In genomic region chr3:11422291-11422690, GRCh38 we compare ENCODE assay signal across 21 cellular contexts.
A peak's percentile ranks its signal among the peaks of the same experiment; 100 is the strongest.
DNase-seq lines count a peak whose midpoint lies in the region; ATAC-seq and TF ChIP-seq lines count a peak whose summit lies in the region.
"Had no signal": no experiment of that assay in that cellular context is flagged by ENCODE, and none has a peak within 500 bp of the region (broad histone marks: within the 10 kb centered on the region; RNA-seq: fewer than 3 reads in every experiment).

No MANE protein-coding gene starts in this region.

- H3K4me1 ChIP-seq in A673 (ENCODE audit: insufficient read depth, low read length, poor library complexity, severe bottlenecking): peaks cover 6% of the 10 kb centered on the region
- H3K4me1 ChIP-seq: BE2C; BLaER1 treated with 17β-estradiol and CSF1 and Interleukin-3, amounts not matched to agents 10 nM and 100 nM had no signal

- H3K9me3 ChIP-seq in A673 (ENCODE audit: low read depth, low read length, poor library complexity, severe bottlenecking): no peaks in the 10 kb centered on the region
- H3K9me3 ChIP-seq: BE2C had no signal

- no peak overlapping the region for H3K4me3 ChIP-seq in A673 (ENCODE audit: low read depth, low read length, poor library complexity, severe bottlenecking)
- H3K4me3 ChIP-seq: BLaER1 treated with 17β-estradiol and CSF1 and Interleukin-3, amounts not matched to agents 10 nM and 100 nM; GM23248 had no signal

- no peak overlapping the region for H3K4me3 Mint-ChIP-seq in activated CD8-positive, alpha-beta T cell treated with anti-CD3 and anti-CD28 coated beads, Interleukin-2, amount 10 ng/mL, durations not matched to agents 7 days and 5 days
- no peak overlapping the region for H3K4me3 Mint-ChIP-seq in activated CD8-positive, alpha-beta T cell treated with anti-CD3 and anti-CD28 coated beads for 36 hours
- no peak overlapping the region for H3K4me3 Mint-ChIP-seq in neural crest cell
- H3K4me3 Mint-ChIP-seq: CD14-positive monocyte; CD4-positive, alpha-beta T cell; CD8-positive, alpha-beta memory T cell had no signal

- peaks cover 14% of the 10 kb centered on the region for H3K36me3 Mint-ChIP-seq in activated CD8-positive, alpha-beta T cell treated with anti-CD3 and anti-CD28 coated beads, Interleukin-2, amount 10 ng/mL, durations not matched to agents 7 days and 5 days (ENCODE audit: low read depth)
- peaks cover 18% of the 10 kb centered on the region for H3K36me3 Mint-ChIP-seq in activated CD8-positive, alpha-beta T cell treated with anti-CD3 and anti-CD28 coated beads for 36 hours (ENCODE audit: low read depth)
- peaks cover 3% of the 10 kb centered on the region for H3K36me3 Mint-ChIP-seq in neural crest cell (ENCODE audit: low read depth)

- CTCF ChIA-PET in activated CD8-positive, alpha-beta T cell treated with anti-CD3 and anti-CD28 coated beads, Interleukin-2, amount 10 ng/mL, durations not matched to agents 7 days and 5 days (lab: Charles Lee): no interaction called here
- CTCF ChIA-PET in activated CD8-positive, alpha-beta T cell treated with anti-CD3 and anti-CD28 coated beads for 36 hours (lab: Charles Lee): no interaction called here
- CTCF ChIA-PET in A673 (lab: Charles Lee): no interaction called here

- H3K4me1 Mint-ChIP-seq in activated CD8-positive, alpha-beta T cell treated with anti-CD3 and anti-CD28 coated beads, Interleukin-2, amount 10 ng/mL, durations not matched to agents 7 days and 5 days (ENCODE audit: low read depth): no peaks in the 10 kb centered on the region
- peaks cover 4% of the 10 kb centered on the region for H3K4me1 Mint-ChIP-seq in activated CD8-positive, alpha-beta T cell treated with anti-CD3 and anti-CD28 coated beads for 36 hours (ENCODE audit: low read depth)
- peaks cover 29% of the 10 kb centered on the region for H3K4me1 Mint-ChIP-seq in neural crest cell

- intact Hi-C loops in activated CD8-positive, alpha-beta T cell treated with anti-CD3 and anti-CD28 coated beads for 36 hours (cut with micrococcal nuclease): no loop called here
- intact Hi-C loops in A673 (cut with micrococcal nuclease; ENCODE audit: unreplicated experiment): no loop called here

- TF ChIP-seq CTCF in activated CD8-positive, alpha-beta T cell treated with anti-CD3 and anti-CD28 coated beads for 36 hours (IDR thresholded peaks at IDR 0.05): no peak
- TF ChIP-seq CTCF in neural crest cell (conservative IDR thresholded peaks at IDR 0.05): no peak
- TF ChIP-seq CTCF in A673 (conservative IDR thresholded peaks at IDR 0.05; ENCODE audit: low read depth, low read length): no peak

- no peak for ATAC-seq in activated CD8-positive, alpha-beta T cell treated with anti-CD3 and anti-CD28 coated beads, Interleukin-2, amount 10 ng/mL, durations not matched to agents 7 days and 5 days
- no peak for ATAC-seq in activated CD8-positive, alpha-beta T cell treated with anti-CD3 and anti-CD28 coated beads for 36 hours

- no peaks in the 10 kb centered on the region for H3K27me3 Mint-ChIP-seq in activated CD8-positive, alpha-beta T cell treated with anti-CD3 and anti-CD28 coated beads, Interleukin-2, amount 10 ng/mL, durations not matched to agents 7 days and 5 days (ENCODE audit: low read depth)
- H3K27me3 Mint-ChIP-seq in activated CD8-positive, alpha-beta T cell treated with anti-CD3 and anti-CD28 coated beads for 36 hours: no peaks in the 10 kb centered on the region
- H3K27me3 Mint-ChIP-seq in neural crest cell (ENCODE audit: low read depth): no peaks in the 10 kb centered on the region
- H3K27me3 Mint-ChIP-seq: CD4-positive, alpha-beta T cell; CD8-positive, alpha-beta memory T cell had no signal

- H3K27me3 ChIP-seq in A673 (replicated peaks; ENCODE audit: insufficient read depth, low read depth, low read length, poor library complexity): no peaks in the 10 kb centered on the region
- H3K27me3 ChIP-seq: BE2C; BLaER1 treated with 17β-estradiol and CSF1 and Interleukin-3, amounts not matched to agents 10 nM and 100 nM had no signal

- no peaks in the 10 kb centered on the region for H3K36me3 ChIP-seq in A673 (ENCODE audit: insufficient read depth, low read length, poor library complexity, severe bottlenecking)
- H3K36me3 ChIP-seq: BE2C had no signal

- BruUV-seq in A673 (replicated peaks; lab: Mats Ljungman, UMichigan): no TSS peak

- H3K27ac ChIP-seq in A673 (ENCODE audit: low read depth, low read length, poor library complexity, severe bottlenecking): no peak overlapping the region
- H3K27ac ChIP-seq: 22Rv1; BLaER1 treated with 17β-estradiol and CSF1 and Interleukin-3, amounts not matched to agents 10 nM and 100 nM; GM23248 had no signal

- no peaks in the 10 kb centered on the region for H3K9me3 Mint-ChIP-seq in activated CD8-positive, alpha-beta T cell treated with anti-CD3 and anti-CD28 coated beads, Interleukin-2, amount 10 ng/mL, durations not matched to agents 7 days and 5 days (ENCODE audit: insufficient read depth)
- no peaks in the 10 kb centered on the region for H3K9me3 Mint-ChIP-seq in activated CD8-positive, alpha-beta T cell treated with anti-CD3 and anti-CD28 coated beads for 36 hours
- no peaks in the 10 kb centered on the region for H3K9me3 Mint-ChIP-seq in neural crest cell
- H3K9me3 Mint-ChIP-seq: CD4-positive, alpha-beta T cell; CD8-positive, alpha-beta memory T cell had no signal

- POLR2A ChIA-PET in activated CD8-positive, alpha-beta T cell treated with anti-CD3 and anti-CD28 coated beads, Interleukin-2, amount 10 ng/mL, durations not matched to agents 7 days and 5 days (lab: Charles Lee): no interaction called here
- POLR2A ChIA-PET in activated CD8-positive, alpha-beta T cell treated with anti-CD3 and anti-CD28 coated beads for 36 hours (lab: Charles Lee): interaction anchor here (0.7 kb wide), 1 partner anchor 39 kb away, joined by 4 read pairs; no protein-coding TSS in a partner anchor
- POLR2A ChIA-PET in A673 (lab: Charles Lee; ENCODE audit: low non-redundant PET): no interaction called here

- peak overlapping the region; percentile 63 for H3K27ac Mint-ChIP-seq in activated CD8-positive, alpha-beta T cell treated with anti-CD3 and anti-CD28 coated beads, Interleukin-2, amount 10 ng/mL, durations not matched to agents 7 days and 5 days
- no peak overlapping the region for H3K27ac Mint-ChIP-seq in activated CD8-positive, alpha-beta T cell treated with anti-CD3 and anti-CD28 coated beads for 36 hours
- peak overlapping the region; percentile 22 for H3K27ac Mint-ChIP-seq in neural crest cell (ENCODE audit: unreplicated experiment)
- H3K27ac Mint-ChIP-seq: CD4-positive, alpha-beta T cell; CD8-positive, alpha-beta memory T cell had no signal

- no peak for DNase-seq in activated CD8-positive, alpha-beta T cell treated with anti-CD3 and anti-CD28 coated beads, Interleukin-2, amount 10 ng/mL, durations not matched to agents 7 days and 5 days
- DNase-seq in activated CD8-positive, alpha-beta T cell treated with anti-CD3 and anti-CD28 coated beads for 36 hours: no peak
- DNase-seq in RPMI7951 (ENCODE audit: low read depth) (peak; percentile 59), neural crest cell (ENCODE audit: low read depth, low spot score) (no peak), A673 (ENCODE audit: low spot score) (no peak), COLO829 (ENCODE audit: low spot score) (no peak)
- DNase-seq: ACHN; AML-193; BE2C; Calu3; CD4-positive, alpha-beta T cell; CD8-positive, alpha-beta memory T cell; COR-L47; DMS53; DMS79 treated with DMSO at 0.1 percent for 48 hours; GM23248; H7; HCEC 1CT had no signal
